Comparison of ENCODE assay signal across 1 cellular context in genomic region chr6:143598466-143599080, GRCh38.
TF ChIP-seq lines count a peak whose summit lies in the region.

No MANE protein-coding gene starts in this region.

TF ChIP-seq in K562, 482 proteins besides CTCF, POLR2A, EP300 and RAD21 (continued from another document):
- TF ChIP-seq MLLT1 (IDR thresholded peaks at IDR 0.05) (no peak), HMBOX1 (IDR thresholded peaks at IDR 0.05) (peak; percentile 59; the same call in 1 of the 2 replicates), ZNF785 (CRISPR knock-in tag; IDR thresholded peaks at IDR 0.05) (no peak), SPI1 (IDR thresholded peaks at IDR 0.05; ENCODE audit: borderline replicate concordance, low read depth, low read length) (peak; percentile 94), NFIC (IDR thresholded peaks at IDR 0.05) (no peak), MCM5 (IDR thresholded peaks at IDR 0.05; ENCODE audit: low read depth) (no peak), JUNB (CRISPR knock-in tag; conservative IDR thresholded peaks at IDR 0.05) (no peak), TRIM25 (IDR thresholded peaks at IDR 0.05; ENCODE audit: borderline replicate concordance) (no peak)
- TF ChIP-seq, protein P1, sequence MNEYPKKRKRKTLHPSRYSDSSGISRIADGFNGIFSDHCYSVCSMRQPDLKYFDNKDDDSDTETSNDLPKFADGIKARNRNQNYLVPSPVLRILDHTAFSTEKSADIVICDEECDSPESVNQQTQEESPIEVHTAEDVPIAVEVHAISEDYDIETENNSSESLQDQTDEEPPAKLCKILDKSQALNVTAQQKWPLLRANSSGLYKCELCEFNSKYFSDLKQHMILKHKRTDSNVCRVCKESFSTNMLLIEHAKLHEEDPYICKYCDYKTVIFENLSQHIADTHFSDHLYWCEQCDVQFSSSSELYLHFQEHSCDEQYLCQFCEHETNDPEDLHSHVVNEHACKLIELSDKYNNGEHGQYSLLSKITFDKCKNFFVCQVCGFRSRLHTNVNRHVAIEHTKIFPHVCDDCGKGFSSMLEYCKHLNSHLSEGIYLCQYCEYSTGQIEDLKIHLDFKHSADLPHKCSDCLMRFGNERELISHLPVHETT (CRISPR knock-in tag; conservative IDR thresholded peaks at IDR 0.05 in 1 of 2, IDR thresholded peaks at IDR 0.05 in 1 of 2): peak in 1 of 2 experiments; percentile 46; a peak in 1 of 4 replicates
- TF ChIP-seq, protein P2, sequence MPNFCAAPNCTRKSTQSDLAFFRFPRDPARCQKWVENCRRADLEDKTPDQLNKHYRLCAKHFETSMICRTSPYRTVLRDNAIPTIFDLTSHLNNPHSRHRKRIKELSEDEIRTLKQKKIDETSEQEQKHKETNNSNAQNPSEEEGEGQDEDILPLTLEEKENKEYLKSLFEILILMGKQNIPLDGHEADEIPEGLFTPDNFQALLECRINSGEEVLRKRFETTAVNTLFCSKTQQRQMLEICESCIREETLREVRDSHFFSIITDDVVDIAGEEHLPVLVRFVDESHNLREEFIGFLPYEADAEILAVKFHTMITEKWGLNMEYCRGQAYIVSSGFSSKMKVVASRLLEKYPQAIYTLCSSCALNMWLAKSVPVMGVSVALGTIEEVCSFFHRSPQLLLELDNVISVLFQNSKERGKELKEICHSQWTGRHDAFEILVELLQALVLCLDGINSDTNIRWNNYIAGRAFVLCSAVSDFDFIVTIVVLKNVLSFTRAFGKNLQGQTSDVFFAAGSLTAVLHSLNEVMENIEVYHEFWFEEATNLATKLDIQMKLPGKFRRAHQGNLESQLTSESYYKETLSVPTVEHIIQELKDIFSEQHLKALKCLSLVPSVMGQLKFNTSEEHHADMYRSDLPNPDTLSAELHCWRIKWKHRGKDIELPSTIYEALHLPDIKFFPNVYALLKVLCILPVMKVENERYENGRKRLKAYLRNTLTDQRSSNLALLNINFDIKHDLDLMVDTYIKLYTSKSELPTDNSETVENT (CRISPR knock-in tag; IDR thresholded peaks at IDR 0.05): no peak
